Comparison of ENCODE assay signal across 8 cellular contexts in genomic region chr10:103493911-103494877, GRCh38. TPM values are rescaled to one million over a fixed set of nuclear protein-coding genes. Genes with fewer than 3 reads are reported as not detected.
DNase-seq lines count a peak whose midpoint lies in the region; ATAC-seq and TF ChIP-seq lines count a peak whose summit lies in the region.

No MANE protein-coding gene starts in this region.

- H3K27me3 Mint-ChIP-seq in activated naive CD4-positive, alpha-beta T cell treated with anti-CD3 and anti-CD28 coated beads for 36 hours (ENCODE audit: low read depth), result peaks cover 49% of the 10 kb centered on the region

- H3K4me2 ChIP-seq in skeletal muscle satellite cell (ENCODE audit: low read length), result peak overlapping the region; percentile 89

- TF ChIP-seq CTCF in AG10803 (conservative IDR thresholded peaks at IDR 0.05; ENCODE audit: low read length) (no peak), right atrium auricular region (IDR thresholded peaks at IDR 0.05) (no peak)

- intact Hi-C loops in activated naive CD4-positive, alpha-beta T cell treated with anti-CD3 and anti-CD28 coated beads for 36 hours (cut with micrococcal nuclease), result loop anchor here (5.0 kb wide), 1 partner anchor 98 kb away; no protein-coding TSS in a partner anchor

- ATAC-seq in HG02885 (IDR thresholded peaks at IDR 0.05; ENCODE audit: poor library complexity, unreplicated experiment) (peak; percentile 36), HG02884 (IDR thresholded peaks at IDR 0.05; ENCODE audit: unreplicated experiment) (no peak)

- peaks cover 16% of the 10 kb centered on the region for H3K4me1 Mint-ChIP-seq in activated naive CD4-positive, alpha-beta T cell treated with anti-CD3 and anti-CD28 coated beads for 36 hours (ENCODE audit: low read depth)

- CTCF ChIA-PET in activated naive CD4-positive, alpha-beta T cell treated with anti-CD3 and anti-CD28 coated beads for 36 hours (lab: Charles Lee), result interaction anchor here (1.0 to 1.3 kb wide), 2 partner anchors 10 to 19 kb away, joined by 3 to 5 read pairs; no protein-coding TSS in a partner anchor

- peak overlapping the region; percentile 43 for H3K4me3 ChIP-seq in AG10803 (ENCODE audit: low read length)
- peak overlapping the region; percentile 40 to 61 for H3K4me3 ChIP-seq in right atrium auricular region
- peak overlapping the region; percentile 63 for H3K4me3 ChIP-seq in skeletal muscle satellite cell (ENCODE audit: low read length)

- peaks cover 0 to 27% of the 10 kb centered on the region in 2 donors for H3K4me1 ChIP-seq in right atrium auricular region
- H3K4me1 ChIP-seq in skeletal muscle satellite cell (ENCODE audit: control insufficient read depth, insufficient read depth, low read length), result peaks cover 23% of the 10 kb centered on the region

- no peak overlapping the region for H3K9ac ChIP-seq in skeletal muscle satellite cell (ENCODE audit: low read depth, low read length)

- peak overlapping the region; percentile 58 for H3K4me3 Mint-ChIP-seq in activated naive CD4-positive, alpha-beta T cell treated with anti-CD3 and anti-CD28 coated beads for 36 hours

- no peaks in the 10 kb centered on the region for H3K27me3 ChIP-seq in right atrium auricular region
- H3K27me3 ChIP-seq in skeletal muscle satellite cell (ENCODE audit: control insufficient read depth, insufficient read depth, low read length), result peaks cover 57% of the 10 kb centered on the region

- H3K27ac ChIP-seq in right atrium auricular region, result no peak overlapping the region

- no peaks in the 10 kb centered on the region for H3K9me3 ChIP-seq in right atrium auricular region
- no peaks in the 10 kb centered on the region for H3K9me3 ChIP-seq in skeletal muscle satellite cell (replicated peaks; ENCODE audit: low read length)

- no peak for DNase-seq in AG10803 (ENCODE audit: low read depth)
- DNase-seq in activated naive CD4-positive, alpha-beta T cell treated with anti-CD3 and anti-CD28 coated beads for 36 hours, result peak; percentile 50
- no peak for DNase-seq in right atrium auricular region (ENCODE audit: low spot score)
- no peak for DNase-seq in NCI-H526 treated with DMSO at 0.1 percent for 48 hours (lab: John Stamatoyannopoulos, UW)
- no peak for DNase-seq in NCI-H128 (lab: John Stamatoyannopoulos, UW; ENCODE audit: unreplicated experiment)

- no peaks in the 10 kb centered on the region for H3K36me3 ChIP-seq in right atrium auricular region
- H3K36me3 ChIP-seq in skeletal muscle satellite cell (ENCODE audit: insufficient read depth, low read length), result no peaks in the 10 kb centered on the region

- H3K36me3 Mint-ChIP-seq in activated naive CD4-positive, alpha-beta T cell treated with anti-CD3 and anti-CD28 coated beads for 36 hours (ENCODE audit: low read depth), result no peaks in the 10 kb centered on the region

- H3K27ac Mint-ChIP-seq in activated naive CD4-positive, alpha-beta T cell treated with anti-CD3 and anti-CD28 coated beads for 36 hours, result no peak overlapping the region

- H3K9me3 Mint-ChIP-seq in activated naive CD4-positive, alpha-beta T cell treated with anti-CD3 and anti-CD28 coated beads for 36 hours, result no peaks in the 10 kb centered on the region

RNA-seq across cellular contexts. Expression of gene NEURL1, which starts 0.7 kb away (rescaled TPM):
- total RNA-seq in activated naive CD4-positive, alpha-beta T cell treated with anti-CD3 and anti-CD28 coated beads for 36 hours, result 1 to 10 TPM; 1.3 to 1.6 TPM
- total RNA-seq in right atrium auricular region, result under 1 TPM in 1 of 2 donors, not detected in 1; 0.12 TPM
- 0.25 and 0.66 TPM in 2 replicates for total RNA-seq in skeletal muscle satellite cell (2012; rRNA removed)

RNA-seq across cellular contexts. Expression of gene CALHM3, which starts 15.2 kb away (rescaled TPM):
- not detected for total RNA-seq in activated naive CD4-positive, alpha-beta T cell treated with anti-CD3 and anti-CD28 coated beads for 36 hours
- total RNA-seq in right atrium auricular region, result not detected
- 0.25 TPM in 1 of 2 replicates, not detected in the other for total RNA-seq in skeletal muscle satellite cell (2012; rRNA removed)

RNA-seq across cellular contexts. Expression of gene CALHM1, which starts 35.5 kb away (rescaled TPM):
- total RNA-seq in activated naive CD4-positive, alpha-beta T cell treated with anti-CD3 and anti-CD28 coated beads for 36 hours, result not detected
- total RNA-seq in right atrium auricular region, result not detected
- not detected in 2 replicates for total RNA-seq in skeletal muscle satellite cell (2012; rRNA removed)

RNA-seq across cellular contexts. Expression of gene CALHM2, which starts 42.0 kb away (rescaled TPM):
- total RNA-seq in activated naive CD4-positive, alpha-beta T cell treated with anti-CD3 and anti-CD28 coated beads for 36 hours, result 1 to 10 TPM; 8.3 to 9.5 TPM
- total RNA-seq in right atrium auricular region, result 10 to 100 TPM; 23.8 to 57.7 TPM
- 20.8 and 30.1 TPM in 2 replicates for total RNA-seq in skeletal muscle satellite cell (2012; rRNA removed)
